21 cellular contexts compared by ENCODE assay signal in the genomic region with DNA sequence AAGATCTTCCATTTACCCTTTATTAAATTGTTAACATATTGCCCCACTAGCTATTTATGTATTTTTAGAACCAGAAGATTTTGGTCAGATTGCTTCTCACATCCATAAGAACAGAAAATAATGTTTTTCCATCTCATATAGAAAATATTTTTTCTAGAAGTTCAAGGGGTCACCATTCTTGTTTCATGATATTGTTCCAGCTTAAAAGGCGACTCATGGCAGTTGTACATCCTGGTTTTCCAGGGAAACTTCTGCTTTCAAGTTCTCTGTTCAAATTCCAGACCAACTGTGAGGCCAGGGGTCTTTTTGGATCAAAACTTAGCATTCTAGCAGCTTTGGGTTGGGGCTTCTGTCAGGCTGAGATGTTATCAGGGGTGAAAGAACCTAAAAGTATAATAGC.
A peak's percentile ranks its signal among the peaks of the same experiment; 100 is the strongest.
DNase-seq lines count a peak whose midpoint lies in the region; ATAC-seq, FAIRE-seq and TF ChIP-seq lines count a peak whose summit lies in the region.
"Had no signal": no experiment of that assay in that cellular context is flagged by ENCODE, and none has a peak within 500 bp of the region (broad histone marks: within the 10 kb centered on the region; RNA-seq: fewer than 3 reads in every experiment).

No MANE protein-coding gene starts in this region.

- no peak overlapping the region for H3K4ac ChIP-seq in IMR-90 (ENCODE audit: low read depth, low read length)

- dilution Hi-C loops in IMR-90 (cut with HindIII; ENCODE audit: low sequenced_read_pairs, unreplicated experiment): no loop called here

- TF ChIP-seq RAD21 in IMR-90 (IDR thresholded peaks at IDR 0.05; ENCODE audit: low read length): no peak

- H2AK5ac ChIP-seq in IMR-90 (ENCODE audit: low read depth, low read length): no peak overlapping the region

- WGBS in IMR-90 (ENCODE audit: extremely low coverage in 2 of 2, insufficient read length in 1 of 2), 2 experiments: 100% methylated on average over 1 of the region's 1 CpG; no CpG with 5 or more reads in 1 of the 2 experiments

- H4K5ac ChIP-seq in IMR-90 (ENCODE audit: low read depth, low read length): no peak overlapping the region

- TF ChIP-seq CTCF in IMR-90 (conservative IDR thresholded peaks at IDR 0.05; ENCODE audit: low read depth, low read length) (no peak), foreskin fibroblast (IDR thresholded peaks at IDR 0.05; ENCODE audit: low read depth, low read length) (no peak), D721Med (IDR thresholded peaks at IDR 0.05; ENCODE audit: insufficient read depth, missing control alignments) (no peak)

- peaks cover 39 to 100% (median 82%) of the 10 kb centered on the region in 10 experiments for H3K4me1 ChIP-seq in BLaER1 treated with 17β-estradiol and CSF1 and Interleukin-3, amounts not matched to agents 10 nM and 100 nM
- H3K4me1 ChIP-seq in IMR-90 (ENCODE audit: control insufficient read depth, insufficient read depth, low read length) (peaks cover 10% of the 10 kb centered on the region), adipocyte (ENCODE audit: control insufficient read depth, insufficient read depth, low read length) (peaks cover 5% of the 10 kb centered on the region)
- H3K4me1 ChIP-seq: A549 had no signal

- H3K9ac ChIP-seq in BLaER1 treated with 17β-estradiol and CSF1 and Interleukin-3, amounts not matched to agents 10 nM and 100 nM: no peak overlapping the region
- H3K9ac ChIP-seq in IMR-90 (ENCODE audit: low read depth, low read length): no peak overlapping the region
- H3K9ac ChIP-seq in adipocyte (ENCODE audit: low read length): no peak overlapping the region

- no peak overlapping the region for H2AK9ac ChIP-seq in IMR-90 (replicated peaks; ENCODE audit: low read depth, low read length, poor library complexity)

- H2AFZ ChIP-seq in IMR-90 (replicated peaks; ENCODE audit: low read length, poor library complexity): no peak overlapping the region
- H2AFZ ChIP-seq: PC-9 had no signal

- FAIRE-seq in D721Med (lab: Jason Lieb, UNC): no peak
- FAIRE-seq: A549, HTR-8/SVneo had no signal

- H2BK20ac ChIP-seq in IMR-90 (ENCODE audit: low read depth, low read length): no peak overlapping the region

- intact Hi-C loops in IMR-90 (cut with micrococcal nuclease): no loop called here

- in situ Hi-C loops in IMR-90 (cut with MboI; ENCODE audit: low sequenced_read_pairs): no loop called here

- no peak overlapping the region for H4K8ac ChIP-seq in IMR-90 (ENCODE audit: low read depth in 2 of 2, low read length in 2 of 2)

- peaks cover 43 to 77% of the 10 kb centered on the region in 2 experiments for H3K79me1 ChIP-seq in IMR-90 (ENCODE audit: low read depth in 1 of 2, low read length in 2 of 2)

- H2BK5ac ChIP-seq in IMR-90 (ENCODE audit: low read depth, low read length, poor library complexity, severe bottlenecking): no peak overlapping the region

- peaks cover 32 to 74% (median 58%) of the 10 kb centered on the region in 11 experiments for H3K36me3 ChIP-seq in BLaER1 treated with 17β-estradiol and CSF1 and Interleukin-3, amounts not matched to agents 10 nM and 100 nM
- H3K36me3 ChIP-seq in IMR-90 (ENCODE audit: control insufficient read depth, insufficient read depth, low read length) (peaks cover 5% of the 10 kb centered on the region), adipocyte (ENCODE audit: control insufficient read depth, insufficient read depth, low read length, severe bottlenecking) (peaks cover 17% of the 10 kb centered on the region)

- peak; percentile 34; the same call in 1 of the 2 replicates for ATAC-seq in IMR-90 (ENCODE audit: low read depth)
- ATAC-seq: A549 had no signal

- H3K4me3 ChIP-seq in BLaER1 treated with 17β-estradiol and CSF1 and Interleukin-3, amounts not matched to agents 10 nM and 100 nM: peak overlapping the region in 2 of 10 experiments; percentile 28 to 30; a peak in 2 of 20 replicates
- no peak overlapping the region for H3K4me3 ChIP-seq in IMR-90 (ENCODE audit: insufficient read depth, low read depth, low read length)
- H3K4me3 ChIP-seq in adipocyte (ENCODE audit: low read length): no peak overlapping the region
- no peak overlapping the region for H3K4me3 ChIP-seq in foreskin fibroblast (ENCODE audit: low read depth in 1 of 2, low read length in 2 of 2)
- H3K4me3 ChIP-seq: A549, PC-9 had no signal

- no peak overlapping the region for H3K56ac ChIP-seq in IMR-90 (ENCODE audit: extremely low read depth, insufficient read depth, low read length)

- H3K23ac ChIP-seq in IMR-90 (ENCODE audit: low read depth, low read length): no peak overlapping the region

- H4K20me1 ChIP-seq in BLaER1 treated with 17β-estradiol and CSF1 and Interleukin-3, amounts not matched to agents 10 nM and 100 nM: peaks cover 0 to 25% (median 0%) of the 10 kb centered on the region in 11 experiments; a peak in 6 of 22 replicates
- H4K20me1 ChIP-seq in IMR-90 (ENCODE audit: insufficient read depth, low read length): peaks cover 15% of the 10 kb centered on the region

- BruUV-seq in IMR-90 (replicated peaks; lab: Mats Ljungman, UMichigan): no TSS peak

- H3K27ac ChIP-seq in BLaER1 treated with 17β-estradiol and CSF1 and Interleukin-3, amounts not matched to agents 10 nM and 100 nM: peak overlapping the region in 4 of 11 experiments; percentile 9 to 58 (median 43); a peak in 6 of 22 replicates
- no peak overlapping the region for H3K27ac ChIP-seq in IMR-90 (ENCODE audit: insufficient read depth, low read length)
- H3K27ac ChIP-seq: A549, C4-2B, PC-9, RWPE1 had no signal

- H2BK15ac ChIP-seq in IMR-90 (ENCODE audit: low read depth, low read length): no peak overlapping the region

- CTCF ChIA-PET in IMR-90 (lab: Yijun Ruan, JAX): no interaction called here

- no peak overlapping the region for H4K91ac ChIP-seq in IMR-90 (ENCODE audit: insufficient read depth, low read depth, low read length)

- H3K18ac ChIP-seq in IMR-90 (ENCODE audit: low read depth, low read length): no peak overlapping the region

- POLR2A ChIA-PET in IMR-90 (lab: Charles Lee; ENCODE audit: unreplicated experiment): no interaction called here

- H3K14ac ChIP-seq in IMR-90 (replicated peaks; ENCODE audit: low read depth, low read length): no peak overlapping the region

- peaks cover 11% of the 10 kb centered on the region for H3K9me1 ChIP-seq in IMR-90 (ENCODE audit: insufficient read depth, low read length)

- TF ChIP-seq POLR2A in IMR-90 (IDR thresholded peaks at IDR 0.05; ENCODE audit: low read depth, low read length): no peak

- DNase-seq in IMR-90 (peak; percentile 54), adipocyte (ENCODE audit: low read depth) (peak; percentile 21), foreskin fibroblast (peak; percentile 32 to 69), D721Med (ENCODE audit: insufficient read length, low spot score) (no peak), NCI-H526 treated with DMSO at 0.1 percent for 48 hours (lab: John Stamatoyannopoulos, UW) (no peak), NOMO-1 treated with DMSO at 0.1 percent for 48 hours (lab: John Stamatoyannopoulos, UW; ENCODE audit: unreplicated experiment) (no peak)
- DNase-seq in activated effector memory CD4-positive, alpha-beta T cell treated with anti-CD3 and anti-CD28 coated beads, Interleukin-2, amount 50 U/mL, for 16 hours: no peak
- DNase-seq: DMS79 treated with DMSO at 0.1 percent for 48 hours, GDM1, H9, NCI-H187, NCI-H2227 treated with DMSO at 0.1 percent for 48 hours, NCI-H510A treated with DMSO at 0.1 percent for 48 hours, NCI-H82, PC-9, SIG-M5 had no signal

- H3K27me3 ChIP-seq in BLaER1 treated with 17β-estradiol and CSF1 and Interleukin-3, amounts not matched to agents 10 nM and 100 nM: no peaks in the 10 kb centered on the region
- H3K27me3 ChIP-seq in IMR-90 (ENCODE audit: control insufficient read depth, insufficient read depth, low read length) (no peaks in the 10 kb centered on the region), adipocyte (replicated peaks; ENCODE audit: control insufficient read depth, insufficient read depth, low read length) (no peaks in the 10 kb centered on the region)

- H3K9me3 ChIP-seq in BLaER1 treated with 17β-estradiol and CSF1 and Interleukin-3, amounts not matched to agents 10 nM and 100 nM (replicated peaks in 1 of 11): peaks cover 0 to 39% (median 20%) of the 10 kb centered on the region in 11 experiments; a peak in 17 of 22 replicates
- no peaks in the 10 kb centered on the region for H3K9me3 ChIP-seq in IMR-90 (ENCODE audit: control insufficient read depth, insufficient read depth, low read length)
- H3K9me3 ChIP-seq in adipocyte (ENCODE audit: control insufficient read depth, low read length): no peaks in the 10 kb centered on the region
- H3K9me3 ChIP-seq: A549 had no signal

- H2BK120ac ChIP-seq in IMR-90 (ENCODE audit: low read depth, low read length): no peak overlapping the region

- peak overlapping the region in 10 of 11 experiments; percentile 20 to 89 (median 72); a peak in 17 of 22 replicates for H3K4me2 ChIP-seq in BLaER1 treated with 17β-estradiol and CSF1 and Interleukin-3, amounts not matched to agents 10 nM and 100 nM
- H3K4me2 ChIP-seq in IMR-90 (ENCODE audit: low read depth, low read length): 0 out of 2 replicates have a peak overlapping the region, but pooled peaks have one; percentile 32
- H3K4me2 ChIP-seq: A549, PC-9 had no signal

TF ChIP-seq in IMR-90, 13 proteins besides CTCF, POLR2A, EP300 and RAD21:
- TF ChIP-seq RCOR1 (IDR thresholded peaks at IDR 0.05; ENCODE audit: insufficient replicate concordance, low read length): no peak
- no peak for TF ChIP-seq SMC3 (IDR thresholded peaks at IDR 0.05; ENCODE audit: low read depth, low read length)
- TF ChIP-seq MAZ (IDR thresholded peaks at IDR 0.05; ENCODE audit: borderline replicate concordance, low read depth, low read length): no peak
- no peak for TF ChIP-seq CEBPB (IDR thresholded peaks at IDR 0.05; ENCODE audit: low read depth, low read length)
- no peak for TF ChIP-seq FOS (IDR thresholded peaks at IDR 0.05; ENCODE audit: low read depth, low read length)
- TF ChIP-seq, protein P1, sequence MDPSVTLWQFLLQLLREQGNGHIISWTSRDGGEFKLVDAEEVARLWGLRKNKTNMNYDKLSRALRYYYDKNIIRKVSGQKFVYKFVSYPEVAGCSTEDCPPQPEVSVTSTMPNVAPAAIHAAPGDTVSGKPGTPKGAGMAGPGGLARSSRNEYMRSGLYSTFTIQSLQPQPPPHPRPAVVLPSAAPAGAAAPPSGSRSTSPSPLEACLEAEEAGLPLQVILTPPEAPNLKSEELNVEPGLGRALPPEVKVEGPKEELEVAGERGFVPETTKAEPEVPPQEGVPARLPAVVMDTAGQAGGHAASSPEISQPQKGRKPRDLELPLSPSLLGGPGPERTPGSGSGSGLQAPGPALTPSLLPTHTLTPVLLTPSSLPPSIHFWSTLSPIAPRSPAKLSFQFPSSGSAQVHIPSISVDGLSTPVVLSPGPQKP (IDR thresholded peaks at IDR 0.05; ENCODE audit: borderline replicate concordance, low read depth, low read length): no peak
- no peak for TF ChIP-seq RFX5 (IDR thresholded peaks at IDR 0.05; ENCODE audit: low read depth, low read length)
- TF ChIP-seq MAFK (IDR thresholded peaks at IDR 0.05; ENCODE audit: low read depth, low read length): no peak
- no peak for TF ChIP-seq MXI1 (IDR thresholded peaks at IDR 0.05; ENCODE audit: borderline replicate concordance, low read depth, low read length)
TF ChIP-seq in IMR-90: peak in this region for 0.

Comparison
In these comparisons a context has a peak if more than half of its experiments do, and no peak if none do; other contexts are left out.
1. DNase-seq: peak in IMR-90 (single experiment), adipocyte (single experiment) and foreskin fibroblast (2 of 2); none in D721Med (single experiment), activated effector memory CD4-positive, alpha-beta T cell treated with anti-CD3 and anti-CD28 coated beads, Interleukin-2, amount 50 U/mL, for 16 hours (single experiment), NCI-H526 treated with DMSO at 0.1 percent for 48 hours (single experiment) and NOMO-1 treated with DMSO at 0.1 percent for 48 hours (single experiment).